In the genomic region with DNA sequence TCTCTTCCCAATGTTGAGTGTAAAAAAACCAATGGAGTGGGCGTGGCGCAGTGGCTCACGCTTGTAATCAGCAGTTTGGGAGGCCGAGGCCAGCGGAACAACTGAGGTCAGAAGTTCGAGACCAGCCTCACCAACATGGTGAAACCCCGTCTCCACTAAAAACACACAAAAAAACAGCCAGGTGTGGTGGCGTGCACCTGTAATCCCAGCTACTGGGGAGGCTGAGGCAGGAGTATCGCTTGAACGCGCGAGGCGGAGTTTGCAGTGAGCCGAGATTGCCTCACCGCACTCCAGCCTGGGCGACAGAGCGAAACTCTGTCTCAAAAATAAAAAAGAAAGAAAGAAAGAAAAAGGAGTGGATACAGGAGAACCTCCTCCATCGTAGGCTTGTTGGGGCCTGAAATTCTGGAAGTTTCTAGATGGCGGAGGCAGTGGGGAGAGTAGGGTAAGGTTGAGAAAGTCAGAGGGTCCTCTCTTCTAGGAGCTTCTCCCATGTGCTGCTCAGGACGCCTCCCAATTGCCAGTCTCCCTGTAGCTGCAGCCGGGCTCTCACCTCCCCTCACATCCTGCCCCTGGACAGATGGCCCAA, we compare ENCODE assay signal across 2 cellular contexts.
TF ChIP-seq lines count a peak whose summit lies in the region.

No MANE protein-coding gene starts in this region.

TF ChIP-seq in HEK293, 187 proteins besides CTCF, POLR2A, EP300 and RAD21 (continued from another document and continues in another):
- TF ChIP-seq ZNF473 (tag by site-specific recombination; IDR thresholded peaks at IDR 0.05) (no peak), TCF7L2 (IDR thresholded peaks at IDR 0.05; ENCODE audit: borderline replicate concordance, low read depth, low read length) (no peak), ZNF211 (tag by site-specific recombination; IDR thresholded peaks at IDR 0.05; ENCODE audit: low read depth) (no peak), ZNF175 (tag by site-specific recombination; IDR thresholded peaks at IDR 0.05) (no peak), ZNF214 (tag by site-specific recombination; IDR thresholded peaks at IDR 0.05; ENCODE audit: borderline replicate concordance) (no peak), TRIM28 (IDR thresholded peaks at IDR 0.05; ENCODE audit: borderline replicate concordance, low read length) (0 out of 2 replicates have a peak, but pooled peaks have one; percentile 8), ZNF830 (tag by site-specific recombination; IDR thresholded peaks at IDR 0.05; ENCODE audit: low read depth) (no peak), ZBTB48 (tag by site-specific recombination; IDR thresholded peaks at IDR 0.05) (no peak), ZNF747 (tag by site-specific recombination; IDR thresholded peaks at IDR 0.05) (no peak), ZNF677 (tag by site-specific recombination; IDR thresholded peaks at IDR 0.05) (no peak), ZNF394 (tag by site-specific recombination; IDR thresholded peaks at IDR 0.05; ENCODE audit: borderline replicate concordance) (no peak), ZNF292 (tag by site-specific recombination; IDR thresholded peaks at IDR 0.05; ENCODE audit: borderline replicate concordance, low read depth) (no peak), SETDB1 (IDR thresholded peaks at IDR 0.05; ENCODE audit: insufficient read length, low read length) (no peak), ZNF248 (tag by site-specific recombination; IDR thresholded peaks at IDR 0.05) (no peak)
- TF ChIP-seq, protein P1, sequence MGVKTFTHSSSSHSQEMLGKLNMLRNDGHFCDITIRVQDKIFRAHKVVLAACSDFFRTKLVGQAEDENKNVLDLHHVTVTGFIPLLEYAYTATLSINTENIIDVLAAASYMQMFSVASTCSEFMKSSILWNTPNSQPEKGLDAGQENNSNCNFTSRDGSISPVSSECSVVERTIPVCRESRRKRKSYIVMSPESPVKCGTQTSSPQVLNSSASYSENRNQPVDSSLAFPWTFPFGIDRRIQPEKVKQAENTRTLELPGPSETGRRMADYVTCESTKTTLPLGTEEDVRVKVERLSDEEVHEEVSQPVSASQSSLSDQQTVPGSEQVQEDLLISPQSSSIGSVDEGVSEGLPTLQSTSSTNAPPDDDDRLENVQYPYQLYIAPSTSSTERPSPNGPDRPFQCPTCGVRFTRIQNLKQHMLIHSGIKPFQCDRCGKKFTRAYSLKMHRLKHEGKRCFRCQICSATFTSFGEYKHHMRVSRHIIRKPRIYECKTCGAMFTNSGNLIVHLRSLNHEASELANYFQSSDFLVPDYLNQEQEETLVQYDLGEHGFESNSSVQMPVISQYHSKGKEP (tag by site-specific recombination; IDR thresholded peaks at IDR 0.05): no peak
- TF ChIP-seq, protein P2, sequence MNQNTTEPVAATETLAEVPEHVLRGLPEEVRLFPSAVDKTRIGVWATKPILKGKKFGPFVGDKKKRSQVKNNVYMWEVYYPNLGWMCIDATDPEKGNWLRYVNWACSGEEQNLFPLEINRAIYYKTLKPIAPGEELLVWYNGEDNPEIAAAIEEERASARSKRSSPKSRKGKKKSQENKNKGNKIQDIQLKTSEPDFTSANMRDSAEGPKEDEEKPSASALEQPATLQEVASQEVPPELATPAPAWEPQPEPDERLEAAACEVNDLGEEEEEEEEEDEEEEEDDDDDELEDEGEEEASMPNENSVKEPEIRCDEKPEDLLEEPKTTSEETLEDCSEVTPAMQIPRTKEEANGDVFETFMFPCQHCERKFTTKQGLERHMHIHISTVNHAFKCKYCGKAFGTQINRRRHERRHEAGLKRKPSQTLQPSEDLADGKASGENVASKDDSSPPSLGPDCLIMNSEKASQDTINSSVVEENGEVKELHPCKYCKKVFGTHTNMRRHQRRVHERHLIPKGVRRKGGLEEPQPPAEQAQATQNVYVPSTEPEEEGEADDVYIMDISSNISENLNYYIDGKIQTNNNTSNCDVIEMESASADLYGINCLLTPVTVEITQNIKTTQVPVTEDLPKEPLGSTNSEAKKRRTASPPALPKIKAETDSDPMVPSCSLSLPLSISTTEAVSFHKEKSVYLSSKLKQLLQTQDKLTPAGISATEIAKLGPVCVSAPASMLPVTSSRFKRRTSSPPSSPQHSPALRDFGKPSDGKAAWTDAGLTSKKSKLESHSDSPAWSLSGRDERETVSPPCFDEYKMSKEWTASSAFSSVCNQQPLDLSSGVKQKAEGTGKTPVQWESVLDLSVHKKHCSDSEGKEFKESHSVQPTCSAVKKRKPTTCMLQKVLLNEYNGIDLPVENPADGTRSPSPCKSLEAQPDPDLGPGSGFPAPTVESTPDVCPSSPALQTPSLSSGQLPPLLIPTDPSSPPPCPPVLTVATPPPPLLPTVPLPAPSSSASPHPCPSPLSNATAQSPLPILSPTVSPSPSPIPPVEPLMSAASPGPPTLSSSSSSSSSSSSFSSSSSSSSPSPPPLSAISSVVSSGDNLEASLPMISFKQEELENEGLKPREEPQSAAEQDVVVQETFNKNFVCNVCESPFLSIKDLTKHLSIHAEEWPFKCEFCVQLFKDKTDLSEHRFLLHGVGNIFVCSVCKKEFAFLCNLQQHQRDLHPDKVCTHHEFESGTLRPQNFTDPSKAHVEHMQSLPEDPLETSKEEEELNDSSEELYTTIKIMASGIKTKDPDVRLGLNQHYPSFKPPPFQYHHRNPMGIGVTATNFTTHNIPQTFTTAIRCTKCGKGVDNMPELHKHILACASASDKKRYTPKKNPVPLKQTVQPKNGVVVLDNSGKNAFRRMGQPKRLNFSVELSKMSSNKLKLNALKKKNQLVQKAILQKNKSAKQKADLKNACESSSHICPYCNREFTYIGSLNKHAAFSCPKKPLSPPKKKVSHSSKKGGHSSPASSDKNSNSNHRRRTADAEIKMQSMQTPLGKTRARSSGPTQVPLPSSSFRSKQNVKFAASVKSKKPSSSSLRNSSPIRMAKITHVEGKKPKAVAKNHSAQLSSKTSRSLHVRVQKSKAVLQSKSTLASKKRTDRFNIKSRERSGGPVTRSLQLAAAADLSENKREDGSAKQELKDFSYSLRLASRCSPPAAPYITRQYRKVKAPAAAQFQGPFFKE (tag by site-specific recombination; IDR thresholded peaks at IDR 0.05; ENCODE audit: borderline replicate concordance): peak; percentile 89; the same call in 1 of the 2 replicates
- TF ChIP-seq, protein P3, sequence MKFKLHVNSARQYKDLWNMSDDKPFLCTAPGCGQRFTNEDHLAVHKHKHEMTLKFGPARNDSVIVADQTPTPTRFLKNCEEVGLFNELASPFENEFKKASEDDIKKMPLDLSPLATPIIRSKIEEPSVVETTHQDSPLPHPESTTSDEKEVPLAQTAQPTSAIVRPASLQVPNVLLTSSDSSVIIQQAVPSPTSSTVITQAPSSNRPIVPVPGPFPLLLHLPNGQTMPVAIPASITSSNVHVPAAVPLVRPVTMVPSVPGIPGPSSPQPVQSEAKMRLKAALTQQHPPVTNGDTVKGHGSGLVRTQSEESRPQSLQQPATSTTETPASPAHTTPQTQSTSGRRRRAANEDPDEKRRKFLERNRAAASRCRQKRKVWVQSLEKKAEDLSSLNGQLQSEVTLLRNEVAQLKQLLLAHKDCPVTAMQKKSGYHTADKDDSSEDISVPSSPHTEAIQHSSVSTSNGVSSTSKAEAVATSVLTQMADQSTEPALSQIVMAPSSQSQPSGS (tag by site-specific recombination; IDR thresholded peaks at IDR 0.05; ENCODE audit: low read depth): no peak
- TF ChIP-seq, protein P4, sequence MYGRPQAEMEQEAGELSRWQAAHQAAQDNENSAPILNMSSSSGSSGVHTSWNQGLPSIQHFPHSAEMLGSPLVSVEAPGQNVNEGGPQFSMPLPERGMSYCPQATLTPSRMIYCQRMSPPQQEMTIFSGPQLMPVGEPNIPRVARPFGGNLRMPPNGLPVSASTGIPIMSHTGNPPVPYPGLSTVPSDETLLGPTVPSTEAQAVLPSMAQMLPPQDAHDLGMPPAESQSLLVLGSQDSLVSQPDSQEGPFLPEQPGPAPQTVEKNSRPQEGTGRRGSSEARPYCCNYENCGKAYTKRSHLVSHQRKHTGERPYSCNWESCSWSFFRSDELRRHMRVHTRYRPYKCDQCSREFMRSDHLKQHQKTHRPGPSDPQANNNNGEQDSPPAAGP (tag by site-specific recombination; IDR thresholded peaks at IDR 0.05): no peak

TF ChIP-seq in WTC11, 78 proteins besides CTCF, POLR2A, EP300 and RAD21 (continued from another document and continues in another):
- TF ChIP-seq, protein P5, sequence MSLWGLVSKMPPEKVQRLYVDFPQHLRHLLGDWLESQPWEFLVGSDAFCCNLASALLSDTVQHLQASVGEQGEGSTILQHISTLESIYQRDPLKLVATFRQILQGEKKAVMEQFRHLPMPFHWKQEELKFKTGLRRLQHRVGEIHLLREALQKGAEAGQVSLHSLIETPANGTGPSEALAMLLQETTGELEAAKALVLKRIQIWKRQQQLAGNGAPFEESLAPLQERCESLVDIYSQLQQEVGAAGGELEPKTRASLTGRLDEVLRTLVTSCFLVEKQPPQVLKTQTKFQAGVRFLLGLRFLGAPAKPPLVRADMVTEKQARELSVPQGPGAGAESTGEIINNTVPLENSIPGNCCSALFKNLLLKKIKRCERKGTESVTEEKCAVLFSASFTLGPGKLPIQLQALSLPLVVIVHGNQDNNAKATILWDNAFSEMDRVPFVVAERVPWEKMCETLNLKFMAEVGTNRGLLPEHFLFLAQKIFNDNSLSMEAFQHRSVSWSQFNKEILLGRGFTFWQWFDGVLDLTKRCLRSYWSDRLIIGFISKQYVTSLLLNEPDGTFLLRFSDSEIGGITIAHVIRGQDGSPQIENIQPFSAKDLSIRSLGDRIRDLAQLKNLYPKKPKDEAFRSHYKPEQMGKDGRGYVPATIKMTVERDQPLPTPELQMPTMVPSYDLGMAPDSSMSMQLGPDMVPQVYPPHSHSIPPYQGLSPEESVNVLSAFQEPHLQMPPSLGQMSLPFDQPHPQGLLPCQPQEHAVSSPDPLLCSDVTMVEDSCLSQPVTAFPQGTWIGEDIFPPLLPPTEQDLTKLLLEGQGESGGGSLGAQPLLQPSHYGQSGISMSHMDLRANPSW (CRISPR knock-in tag; conservative IDR thresholded peaks at IDR 0.05; ENCODE audit: low read depth): no peak
- TF ChIP-seq ELF4 (CRISPR knock-in tag; IDR thresholded peaks at IDR 0.05; ENCODE audit: low read depth): no peak
- TF ChIP-seq, protein P6, sequence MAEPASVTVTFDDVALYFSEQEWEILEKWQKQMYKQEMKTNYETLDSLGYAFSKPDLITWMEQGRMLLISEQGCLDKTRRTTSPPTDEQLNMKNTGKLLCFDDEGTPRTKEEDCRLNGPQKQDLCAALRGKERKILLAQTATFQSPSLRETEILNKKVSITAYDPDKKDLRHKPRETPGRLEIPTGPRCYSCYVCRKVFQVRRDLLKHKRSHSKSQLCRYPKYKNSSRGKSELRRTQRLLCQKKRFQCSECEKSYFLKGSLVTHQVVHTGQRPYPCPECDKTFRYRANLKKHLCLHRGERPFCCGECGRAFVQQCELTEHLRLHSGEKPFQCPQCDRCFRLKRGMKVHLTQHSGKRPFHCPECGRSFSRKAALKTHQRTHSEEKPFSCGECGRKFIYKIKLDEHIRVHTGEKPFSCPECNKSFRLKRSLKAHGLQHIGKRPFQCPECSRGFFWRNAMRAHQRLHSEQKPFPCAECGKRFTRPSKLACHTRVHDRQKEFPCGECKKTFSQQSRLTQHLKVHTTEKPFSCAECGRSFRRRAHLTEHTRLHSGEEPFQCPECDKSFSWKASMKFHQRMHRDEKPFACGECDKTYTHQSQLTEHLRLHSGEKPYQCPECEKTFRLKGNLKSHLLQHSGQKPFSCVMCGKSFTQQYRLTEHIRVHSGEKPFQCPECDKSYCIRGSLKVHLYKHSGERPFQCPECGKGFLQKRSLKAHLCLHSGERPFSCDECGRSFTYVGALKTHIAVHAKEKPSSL (CRISPR knock-in tag; conservative IDR thresholded peaks at IDR 0.05): no peak
- TF ChIP-seq, protein P7, sequence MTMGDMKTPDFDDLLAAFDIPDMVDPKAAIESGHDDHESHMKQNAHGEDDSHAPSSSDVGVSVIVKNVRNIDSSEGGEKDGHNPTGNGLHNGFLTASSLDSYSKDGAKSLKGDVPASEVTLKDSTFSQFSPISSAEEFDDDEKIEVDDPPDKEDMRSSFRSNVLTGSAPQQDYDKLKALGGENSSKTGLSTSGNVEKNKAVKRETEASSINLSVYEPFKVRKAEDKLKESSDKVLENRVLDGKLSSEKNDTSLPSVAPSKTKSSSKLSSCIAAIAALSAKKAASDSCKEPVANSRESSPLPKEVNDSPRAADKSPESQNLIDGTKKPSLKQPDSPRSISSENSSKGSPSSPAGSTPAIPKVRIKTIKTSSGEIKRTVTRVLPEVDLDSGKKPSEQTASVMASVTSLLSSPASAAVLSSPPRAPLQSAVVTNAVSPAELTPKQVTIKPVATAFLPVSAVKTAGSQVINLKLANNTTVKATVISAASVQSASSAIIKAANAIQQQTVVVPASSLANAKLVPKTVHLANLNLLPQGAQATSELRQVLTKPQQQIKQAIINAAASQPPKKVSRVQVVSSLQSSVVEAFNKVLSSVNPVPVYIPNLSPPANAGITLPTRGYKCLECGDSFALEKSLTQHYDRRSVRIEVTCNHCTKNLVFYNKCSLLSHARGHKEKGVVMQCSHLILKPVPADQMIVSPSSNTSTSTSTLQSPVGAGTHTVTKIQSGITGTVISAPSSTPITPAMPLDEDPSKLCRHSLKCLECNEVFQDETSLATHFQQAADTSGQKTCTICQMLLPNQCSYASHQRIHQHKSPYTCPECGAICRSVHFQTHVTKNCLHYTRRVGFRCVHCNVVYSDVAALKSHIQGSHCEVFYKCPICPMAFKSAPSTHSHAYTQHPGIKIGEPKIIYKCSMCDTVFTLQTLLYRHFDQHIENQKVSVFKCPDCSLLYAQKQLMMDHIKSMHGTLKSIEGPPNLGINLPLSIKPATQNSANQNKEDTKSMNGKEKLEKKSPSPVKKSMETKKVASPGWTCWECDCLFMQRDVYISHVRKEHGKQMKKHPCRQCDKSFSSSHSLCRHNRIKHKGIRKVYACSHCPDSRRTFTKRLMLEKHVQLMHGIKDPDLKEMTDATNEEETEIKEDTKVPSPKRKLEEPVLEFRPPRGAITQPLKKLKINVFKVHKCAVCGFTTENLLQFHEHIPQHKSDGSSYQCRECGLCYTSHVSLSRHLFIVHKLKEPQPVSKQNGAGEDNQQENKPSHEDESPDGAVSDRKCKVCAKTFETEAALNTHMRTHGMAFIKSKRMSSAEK (CRISPR knock-in tag; IDR thresholded peaks at IDR 0.05; ENCODE audit: borderline replicate concordance): no peak
- TF ChIP-seq, protein P8, sequence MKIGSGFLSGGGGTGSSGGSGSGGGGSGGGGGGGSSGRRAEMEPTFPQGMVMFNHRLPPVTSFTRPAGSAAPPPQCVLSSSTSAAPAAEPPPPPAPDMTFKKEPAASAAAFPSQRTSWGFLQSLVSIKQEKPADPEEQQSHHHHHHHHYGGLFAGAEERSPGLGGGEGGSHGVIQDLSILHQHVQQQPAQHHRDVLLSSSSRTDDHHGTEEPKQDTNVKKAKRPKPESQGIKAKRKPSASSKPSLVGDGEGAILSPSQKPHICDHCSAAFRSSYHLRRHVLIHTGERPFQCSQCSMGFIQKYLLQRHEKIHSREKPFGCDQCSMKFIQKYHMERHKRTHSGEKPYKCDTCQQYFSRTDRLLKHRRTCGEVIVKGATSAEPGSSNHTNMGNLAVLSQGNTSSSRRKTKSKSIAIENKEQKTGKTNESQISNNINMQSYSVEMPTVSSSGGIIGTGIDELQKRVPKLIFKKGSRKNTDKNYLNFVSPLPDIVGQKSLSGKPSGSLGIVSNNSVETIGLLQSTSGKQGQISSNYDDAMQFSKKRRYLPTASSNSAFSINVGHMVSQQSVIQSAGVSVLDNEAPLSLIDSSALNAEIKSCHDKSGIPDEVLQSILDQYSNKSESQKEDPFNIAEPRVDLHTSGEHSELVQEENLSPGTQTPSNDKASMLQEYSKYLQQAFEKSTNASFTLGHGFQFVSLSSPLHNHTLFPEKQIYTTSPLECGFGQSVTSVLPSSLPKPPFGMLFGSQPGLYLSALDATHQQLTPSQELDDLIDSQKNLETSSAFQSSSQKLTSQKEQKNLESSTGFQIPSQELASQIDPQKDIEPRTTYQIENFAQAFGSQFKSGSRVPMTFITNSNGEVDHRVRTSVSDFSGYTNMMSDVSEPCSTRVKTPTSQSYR (CRISPR knock-in tag; IDR thresholded peaks at IDR 0.05): 0 out of 2 replicates have a peak, but pooled peaks have one; percentile 38
- 0 out of 2 replicates have a peak, but pooled peaks have one; percentile 8 for TF ChIP-seq GABPB1 (CRISPR knock-in tag; IDR thresholded peaks at IDR 0.05)
- TF ChIP-seq TEAD1 (CRISPR knock-in tag; IDR thresholded peaks at IDR 0.05): no peak
